Comparison of ENCODE assay signal across 8 cellular contexts in genomic region chr14:21071225-21072041, GRCh38. TPM values are rescaled to one million over a fixed set of nuclear protein-coding genes. Genes with fewer than 3 reads are reported as not detected.
DNase-seq lines count a peak whose midpoint lies in the region; ATAC-seq, FAIRE-seq and TF ChIP-seq lines count a peak whose summit lies in the region.

No MANE protein-coding gene starts in this region.

- no peaks in the 10 kb centered on the region for H3K9me3 Mint-ChIP-seq in activated B cell treated with CpG ODN at 0.5 μM for 24 hours

- H2BK12ac ChIP-seq in mesenchymal stem cell (ENCODE audit: low read length in 2 of 2), result peak overlapping the region; percentile 90

- peaks cover 16% of the 10 kb centered on the region for H3K27me3 ChIP-seq in BLaER1
- H3K27me3 ChIP-seq in endothelial cell of umbilical vein (ENCODE audit: control insufficient read depth in 2 of 2, insufficient read depth in 2 of 2, low read length in 2 of 2), result peaks cover 16 to 38% of the 10 kb centered on the region in 2 experiments
- no peaks in the 10 kb centered on the region for H3K27me3 ChIP-seq in mesenchymal stem cell (ENCODE audit: control insufficient read depth in 1 of 2, insufficient read depth in 1 of 2, low read length in 2 of 2)

- peak overlapping the region; percentile 39 for H2AFZ ChIP-seq in endothelial cell of umbilical vein (ENCODE audit: low read depth, low read length)
- H2AFZ ChIP-seq in mesenchymal stem cell (ENCODE audit: low read depth, low read length), result peak overlapping the region; percentile 46

- H3K4ac ChIP-seq in mesenchymal stem cell (ENCODE audit: low read depth in 1 of 2, low read length in 2 of 2), result peak overlapping the region; percentile 84 to 96

- ATAC-seq in GM19023 (IDR thresholded peaks at IDR 0.05; ENCODE audit: unreplicated experiment) (peak; percentile 70), HG03135 (IDR thresholded peaks at IDR 0.05; ENCODE audit: unreplicated experiment) (peak; percentile 64), activated B cell treated with CpG ODN at 0.5 μM for 24 hours (ENCODE audit: low read depth) (peak; percentile 72)
- peak; percentile 75 for ATAC-seq in stimulated activated naive CD8-positive, alpha-beta T cell treated with anti-CD3 and anti-CD28 coated beads, Interleukin-15, Interleukin-2, amounts not matched to agents 100 U/mL and 50 U/mL, for 24 hours

- no peaks in the 10 kb centered on the region for H3K9me1 ChIP-seq in endothelial cell of umbilical vein (replicated peaks; ENCODE audit: control insufficient read depth, extremely low read depth, insufficient read depth, low read length)

- H3K36me3 ChIP-seq in BLaER1 (peaks cover 20% of the 10 kb centered on the region), endothelial cell of umbilical vein (ENCODE audit: control insufficient read depth in 2 of 2, extremely low read depth in 1 of 2, insufficient read depth in 2 of 2, low read length in 2 of 2) (peaks cover 0 to 2% of the 10 kb centered on the region in 2 experiments), mesenchymal stem cell (ENCODE audit: control insufficient read depth in 1 of 2, insufficient read depth in 2 of 2, low read depth in 1 of 2, low read length in 2 of 2) (peaks cover 35 to 37% of the 10 kb centered on the region in 2 experiments)

- H3K27me3 Mint-ChIP-seq in activated B cell treated with CpG ODN at 0.5 μM for 24 hours, result peaks cover 11% of the 10 kb centered on the region

- H2BK5ac ChIP-seq in mesenchymal stem cell (ENCODE audit: low read depth, low read length, poor library complexity, severe bottlenecking), result peak overlapping the region; percentile 92

- WGBS in mesenchymal stem cell, result under 1% methylated on average over 35 of the region's 37 CpGs

- H3K9me3 ChIP-seq in BLaER1, result no peaks in the 10 kb centered on the region
- H3K9me3 ChIP-seq in endothelial cell of umbilical vein (replicated peaks; ENCODE audit: control insufficient read depth, insufficient read depth, low read length), result no peaks in the 10 kb centered on the region
- H3K9me3 ChIP-seq in mesenchymal stem cell (ENCODE audit: control insufficient read depth, low read length), result no peaks in the 10 kb centered on the region

- H3K27ac ChIP-seq in BLaER1 (peak overlapping the region; percentile 87), endothelial cell of umbilical vein (ENCODE audit: insufficient read depth, low read depth, low read length) (no peak overlapping the region), mesenchymal stem cell (ENCODE audit: low read length, poor library complexity, severe bottlenecking) (peak overlapping the region; percentile 100)

- no peak for TF ChIP-seq CTCF in activated B cell treated with CpG ODN at 0.5 μM for 24 hours (IDR thresholded peaks at IDR 0.05)
- TF ChIP-seq CTCF in endothelial cell of umbilical vein (IDR thresholded peaks at IDR 0.05; ENCODE audit: extremely low read depth in 1 of 2, insufficient read depth in 1 of 2, low read depth in 1 of 2, low read length in 2 of 2), result no peak

- H4K8ac ChIP-seq in mesenchymal stem cell (ENCODE audit: low read length), result peak overlapping the region; percentile 90

- H2BK120ac ChIP-seq in mesenchymal stem cell (ENCODE audit: low read depth, low read length), result peak overlapping the region; percentile 64

- CTCF ChIA-PET in activated B cell treated with CpG ODN at 0.5 μM for 24 hours (lab: Charles Lee), result interaction anchor here (0.9 to 3.3 kb wide), 10 partner anchors 14 to 101 kb away, joined by 3 to 62 read pairs (median 5); partner anchors contain the start of gene TMEM253
- CTCF ChIA-PET in endothelial cell of umbilical vein (lab: Charles Lee), result interaction anchor here (0.6 to 3.4 kb wide), 19 partner anchors 8 to 121 kb away, joined by 3 to 49 read pairs (median 6); partner anchors contain the start of gene TMEM253

- H2BK15ac ChIP-seq in mesenchymal stem cell (ENCODE audit: low read depth, poor library complexity, severe bottlenecking), result peak overlapping the region; percentile 95

- H3K23ac ChIP-seq in mesenchymal stem cell (ENCODE audit: low read length in 2 of 2), result peak overlapping the region in 1 of 2 experiments; percentile 81

- H3K9ac ChIP-seq in BLaER1 (peak overlapping the region; percentile 80), endothelial cell of umbilical vein (replicated peaks; ENCODE audit: extremely low read depth, insufficient read depth, low read length) (peak overlapping the region; percentile 38), mesenchymal stem cell (ENCODE audit: low read length) (peak overlapping the region; percentile 88)

- peaks cover 42% of the 10 kb centered on the region for H3K4me1 Mint-ChIP-seq in activated B cell treated with CpG ODN at 0.5 μM for 24 hours

- H3K4me3 ChIP-seq in BLaER1 (peak overlapping the region; percentile 80), endothelial cell of umbilical vein (replicated peaks in 1 of 3; ENCODE audit: insufficient read depth in 1 of 3, low read depth in 1 of 3, low read length in 3 of 3) (peak overlapping the region in 2 of 3 experiments; percentile 54 to 55), mesenchymal stem cell (ENCODE audit: insufficient read depth in 1 of 2, low read depth in 1 of 2, low read length in 2 of 2) (peak overlapping the region; percentile 84 to 92)

- H4K20me1 ChIP-seq in BLaER1 (no peaks in the 10 kb centered on the region), endothelial cell of umbilical vein (replicated peaks; ENCODE audit: control insufficient read depth, extremely low read depth, insufficient read depth, low read length) (no peaks in the 10 kb centered on the region)

- no peak for TF ChIP-seq POLR2A in endothelial cell of umbilical vein (IDR thresholded peaks at IDR 0.05; ENCODE audit: low read depth, low read length)

- H3K27ac Mint-ChIP-seq in activated B cell treated with CpG ODN at 0.5 μM for 24 hours, result peak overlapping the region; percentile 41

- H3K36me3 Mint-ChIP-seq in activated B cell treated with CpG ODN at 0.5 μM for 24 hours (ENCODE audit: low read depth), result no peaks in the 10 kb centered on the region

- peak overlapping the region; percentile 83 for H3K4me3 Mint-ChIP-seq in activated B cell treated with CpG ODN at 0.5 μM for 24 hours

- intact Hi-C loops in activated B cell treated with CpG ODN at 0.5 μM for 24 hours (cut with micrococcal nuclease), result loop anchor here (2.0 to 10.0 kb wide), 2 partner anchors 47 to 437 kb away; partner anchors contain the start of gene NDRG2
- intact Hi-C loops in endothelial cell of umbilical vein (cut with micrococcal nuclease), result loop anchor here (1.0 kb wide), 1 partner anchor 16 kb away; no protein-coding TSS in a partner anchor

- peak overlapping the region in 1 of 2 experiments; percentile 97 for H3K14ac ChIP-seq in mesenchymal stem cell (ENCODE audit: low read length in 2 of 2)

- no TSS peak for BruUV-seq in endothelial cell of umbilical vein (replicated peaks; lab: Mats Ljungman, UMichigan)

- DNase-seq in NCI-H226 (peak; percentile 82), activated B cell treated with CpG ODN at 0.5 μM for 24 hours (peak; percentile 63), endothelial cell of umbilical vein (ENCODE audit: low read depth, low spot score) (peak; percentile 84), mesenchymal stem cell (peak; percentile 96)
- peak; percentile 78 for DNase-seq in stimulated activated naive CD8-positive, alpha-beta T cell treated with anti-CD3 and anti-CD28 coated beads, Interleukin-15, Interleukin-2, amounts not matched to agents 100 U/mL and 50 U/mL, for 24 hours

- peak overlapping the region; percentile 88 for H3K4me2 ChIP-seq in BLaER1
- peak overlapping the region; percentile 58 for H3K4me2 ChIP-seq in endothelial cell of umbilical vein (ENCODE audit: insufficient read depth, low read length)
- peak overlapping the region; percentile 91 for H3K4me2 ChIP-seq in mesenchymal stem cell (ENCODE audit: low read length, poor library complexity, severe bottlenecking)

- H3K4me1 ChIP-seq in BLaER1 (peaks cover 51% of the 10 kb centered on the region), endothelial cell of umbilical vein (ENCODE audit: control insufficient read depth, extremely low read depth, insufficient read depth, low read length) (peaks cover 10% of the 10 kb centered on the region), mesenchymal stem cell (ENCODE audit: control insufficient read depth, insufficient read depth, low read depth, low read length) (peaks cover 29% of the 10 kb centered on the region)

- peak overlapping the region; percentile 96 for H4K91ac ChIP-seq in mesenchymal stem cell (ENCODE audit: low read length)

- H3K79me1 ChIP-seq in mesenchymal stem cell (replicated peaks; ENCODE audit: low read length, poor library complexity, severe bottlenecking), result peaks cover 39% of the 10 kb centered on the region

- POLR2A ChIA-PET in activated B cell treated with CpG ODN at 0.5 μM for 24 hours (lab: Charles Lee) (interaction anchor here (0.6 to 2.6 kb wide), 8 partner anchors 16 to 522 kb away, joined by 3 to 21 read pairs (median 4); partner anchors contain the start of gene TMEM253), endothelial cell of umbilical vein (lab: Charles Lee) (interaction anchor here (0.6 to 1.9 kb wide), 2 partner anchors 14 to 33 kb away, joined by 4 read pairs; partner anchors contain the start of gene RNASE8)

- peak overlapping the region; percentile 90 to 94 for H3K18ac ChIP-seq in mesenchymal stem cell (ENCODE audit: low read depth in 1 of 2, low read length in 2 of 2)

- no peaks in the 10 kb centered on the region for H3K79me2 ChIP-seq in endothelial cell of umbilical vein (ENCODE audit: control insufficient read depth, insufficient read depth, low read length)

- peak overlapping the region; percentile 79 for H2AK5ac ChIP-seq in mesenchymal stem cell (ENCODE audit: low read length, severe bottlenecking)

- dilution Hi-C loops in endothelial cell of umbilical vein (cut with MboI; ENCODE audit: extremely low pct_ligation_motif_present, low sequenced_read_pairs), result no loop called here

- FAIRE-seq in endothelial cell of umbilical vein (lab: Jason Lieb, UNC), result no peak

RNA-seq across cellular contexts. Expression of gene ARHGEF40, which starts 1.3 kb away (rescaled TPM):
- total RNA-seq in activated B cell treated with CpG ODN at 0.5 μM for 24 hours, result 1.0 and 1.4 TPM in 2 replicates
- 1.9 and 2.6 TPM in 2 replicates for total RNA-seq in endothelial cell of umbilical vein
- 19.9 and 30.4 TPM in 2 replicates for polyA plus RNA-seq in endothelial cell of umbilical vein
- polyA plus RNA-seq in endothelial cell of umbilical vein (2011; cell fraction: cytosol; rRNA removed), result 16.5 and 18.0 TPM in 2 replicates
- polyA plus RNA-seq in endothelial cell of umbilical vein (2011; cell fraction: nucleus; rRNA removed), result 40.1 and 52.2 TPM in 2 replicates
- polyA plus RNA-seq in endothelial cell of umbilical vein (2012), result 1.0 and 1.1 TPM in 2 replicates
- polyA minus RNA-seq in endothelial cell of umbilical vein, result 21.1 and 21.2 TPM in 2 replicates
- 12.6 TPM for polyA minus RNA-seq in endothelial cell of umbilical vein (2011; cell fraction: cytosol; rRNA and poly(A)+ RNA removed)
- 9.8 and 12.1 TPM in 2 replicates for polyA minus RNA-seq in endothelial cell of umbilical vein (2011; cell fraction: nucleus; rRNA and poly(A)+ RNA removed)
- 30.1 TPM for polyA plus RNA-seq in mesenchymal stem cell (2013, experiment 1 of 2)
- 27.5 TPM for polyA plus RNA-seq in mesenchymal stem cell (2013, experiment 2 of 2)

RNA-seq across cellular contexts. Expression of gene RNASE8, which starts 13.8 kb away (rescaled TPM):
- not detected in 2 replicates for total RNA-seq in activated B cell treated with CpG ODN at 0.5 μM for 24 hours
- total RNA-seq in endothelial cell of umbilical vein, result not detected in 2 replicates
- polyA plus RNA-seq in endothelial cell of umbilical vein, result not detected in 2 replicates
- not detected in 2 replicates for polyA plus RNA-seq in endothelial cell of umbilical vein (2011; cell fraction: cytosol; rRNA removed)
- not detected in 2 replicates for polyA plus RNA-seq in endothelial cell of umbilical vein (2011; cell fraction: nucleus; rRNA removed)
- polyA plus RNA-seq in endothelial cell of umbilical vein (2012), result not detected in 2 replicates
- polyA minus RNA-seq in endothelial cell of umbilical vein, result not detected in 2 replicates
- not detected for polyA minus RNA-seq in endothelial cell of umbilical vein (2011; cell fraction: cytosol; rRNA and poly(A)+ RNA removed)
- polyA minus RNA-seq in endothelial cell of umbilical vein (2011; cell fraction: nucleus; rRNA and poly(A)+ RNA removed), result not detected in 2 replicates
- not detected for polyA plus RNA-seq in mesenchymal stem cell (2013, experiment 1 of 2)
- not detected for polyA plus RNA-seq in mesenchymal stem cell (2013, experiment 2 of 2)

RNA-seq across cellular contexts. Expression of gene ZNF219, which starts 27.0 kb away (rescaled TPM):
- total RNA-seq in activated B cell treated with CpG ODN at 0.5 μM for 24 hours (1.6 and 2.3 TPM in 2 replicates), endothelial cell of umbilical vein (12.8 and 15.2 TPM in 2 replicates)
- 13.2 and 21.2 TPM in 2 replicates for polyA plus RNA-seq in endothelial cell of umbilical vein
- 3.6 and 7.8 TPM in 2 replicates for polyA plus RNA-seq in endothelial cell of umbilical vein (2011; cell fraction: cytosol; rRNA removed)
- polyA plus RNA-seq in endothelial cell of umbilical vein (2011; cell fraction: nucleus; rRNA removed), result 17.9 and 19.4 TPM in 2 replicates
- 2.8 and 4.3 TPM in 2 replicates for polyA plus RNA-seq in endothelial cell of umbilical vein (2012)
- polyA minus RNA-seq in endothelial cell of umbilical vein, result 7.4 and 7.7 TPM in 2 replicates
- polyA minus RNA-seq in endothelial cell of umbilical vein (2011; cell fraction: cytosol; rRNA and poly(A)+ RNA removed), result 21.7 TPM
- polyA minus RNA-seq in endothelial cell of umbilical vein (2011; cell fraction: nucleus; rRNA and poly(A)+ RNA removed), result 4.5 and 12.0 TPM in 2 replicates
- 13.0 TPM for polyA plus RNA-seq in mesenchymal stem cell (2013, experiment 1 of 2)
- 11.8 TPM for polyA plus RNA-seq in mesenchymal stem cell (2013, experiment 2 of 2)

RNA-seq across cellular contexts. Expression of gene RNASE7, which starts 29.3 kb away (rescaled TPM):
- not detected in 2 replicates for total RNA-seq in activated B cell treated with CpG ODN at 0.5 μM for 24 hours
- total RNA-seq in endothelial cell of umbilical vein, result not detected in 2 replicates
- not detected in 2 replicates for polyA plus RNA-seq in endothelial cell of umbilical vein
- not detected in 2 replicates for polyA plus RNA-seq in endothelial cell of umbilical vein (2011; cell fraction: cytosol; rRNA removed)
- polyA plus RNA-seq in endothelial cell of umbilical vein (2011; cell fraction: nucleus; rRNA removed), result not detected in 2 replicates
- not detected in 2 replicates for polyA plus RNA-seq in endothelial cell of umbilical vein (2012)
- polyA minus RNA-seq in endothelial cell of umbilical vein, result not detected in 2 replicates
- not detected for polyA minus RNA-seq in endothelial cell of umbilical vein (2011; cell fraction: cytosol; rRNA and poly(A)+ RNA removed)
- polyA minus RNA-seq in endothelial cell of umbilical vein (2011; cell fraction: nucleus; rRNA and poly(A)+ RNA removed), result not detected in 2 replicates
- not detected for polyA plus RNA-seq in mesenchymal stem cell (2013, experiment 1 of 2)
- not detected for polyA plus RNA-seq in mesenchymal stem cell (2013, experiment 2 of 2)

RNA-seq across cellular contexts. Expression of gene TMEM253, which starts 29.4 kb away (rescaled TPM):
- not detected in 2 replicates for total RNA-seq in activated B cell treated with CpG ODN at 0.5 μM for 24 hours
- total RNA-seq in endothelial cell of umbilical vein, result not detected in 2 replicates
- 0.14 and 0.25 TPM in 2 replicates for polyA plus RNA-seq in endothelial cell of umbilical vein
- 0.04 TPM in 1 of 2 replicates, not detected in the other for polyA plus RNA-seq in endothelial cell of umbilical vein (2011; cell fraction: cytosol; rRNA removed)
- 0.48 and 0.66 TPM in 2 replicates for polyA plus RNA-seq in endothelial cell of umbilical vein (2011; cell fraction: nucleus; rRNA removed)
- not detected in 2 replicates for polyA plus RNA-seq in endothelial cell of umbilical vein (2012)
- polyA minus RNA-seq in endothelial cell of umbilical vein, result not detected in 2 replicates
- not detected for polyA minus RNA-seq in endothelial cell of umbilical vein (2011; cell fraction: cytosol; rRNA and poly(A)+ RNA removed)
- not detected in 2 replicates for polyA minus RNA-seq in endothelial cell of umbilical vein (2011; cell fraction: nucleus; rRNA and poly(A)+ RNA removed)
- polyA plus RNA-seq in mesenchymal stem cell (2013, experiment 1 of 2), result 0.46 TPM
- polyA plus RNA-seq in mesenchymal stem cell (2013, experiment 2 of 2), result 0.40 TPM

Comparison
In these comparisons a context has a peak if more than half of its experiments do, and no peak if none do; other contexts are left out.
1. H3K9ac ChIP-seq: peak in every context shown above with its lines; median percentile 88 in mesenchymal stem cell; 80 in BLaER1; 38 in endothelial cell of umbilical vein.